Comparison of ENCODE assay signal across 8 cellular contexts in the genomic region with DNA sequence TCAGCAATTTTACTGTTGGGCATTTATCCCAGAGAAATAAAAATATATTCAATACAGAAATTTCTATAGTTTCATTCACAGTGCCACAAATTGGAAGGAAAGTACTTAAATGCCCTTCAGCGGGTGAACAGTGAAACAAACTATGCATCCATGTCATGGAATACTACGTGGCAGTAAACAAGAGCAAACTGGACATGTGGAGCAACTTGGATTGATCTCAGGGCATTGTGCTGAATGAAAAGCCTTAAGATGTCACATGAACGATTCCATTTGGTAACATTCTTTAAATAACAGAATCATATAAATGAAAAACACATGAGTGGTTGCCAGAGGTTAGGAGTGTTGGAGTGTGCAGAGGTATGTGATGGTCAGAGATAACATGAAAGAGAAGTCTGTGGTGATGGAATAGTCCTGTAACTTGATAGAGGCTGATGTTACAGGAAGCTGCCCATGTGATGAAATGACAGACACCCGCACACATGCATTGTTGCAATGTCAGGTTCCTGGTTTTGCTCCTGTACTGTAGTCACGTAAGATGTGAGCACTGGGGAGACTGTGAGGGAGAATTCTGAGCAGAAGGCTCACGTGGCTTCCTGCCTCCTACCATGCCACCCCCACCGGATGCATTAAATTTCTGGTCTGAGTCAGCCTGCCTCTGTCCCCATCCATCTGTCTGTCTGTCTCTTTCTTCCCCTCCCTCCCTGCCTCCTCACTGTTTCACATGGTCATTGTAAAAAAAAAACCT.
A peak's percentile ranks its signal among the peaks of the same experiment; 100 is the strongest.
DNase-seq lines count a peak whose midpoint lies in the region; ATAC-seq and TF ChIP-seq lines count a peak whose summit lies in the region.
"Not testable (repeated sequence)": the region's sequence is repeated elsewhere in the genome, so short reads cannot be mapped to it uniquely, and the experiment has no call there.

No MANE protein-coding gene starts in this region.

- H3K4me1 ChIP-seq in osteoblast (ENCODE audit: insufficient read depth, low read length) (peaks cover 11% of the 10 kb centered on the region), tibial artery (peaks cover 0 to 18% (median 3%) of the 10 kb centered on the region in 4 donors)

- H3K36me3 Mint-ChIP-seq in T-cell, result not testable (repeated sequence)

- intact Hi-C loops in tibial artery (cut with DNase I; ENCODE audit: low total_unique reads), result not testable (repeated sequence)

- not testable (repeated sequence) for H3K4me2 ChIP-seq in osteoblast (ENCODE audit: insufficient read depth, low read length)

- not testable (repeated sequence) for H3K9me3 ChIP-seq in osteoblast (ENCODE audit: low read depth, low read length); tibial artery

- not testable (repeated sequence) for H2AFZ ChIP-seq in osteoblast (ENCODE audit: low read length)

- H3K27ac ChIP-seq in osteoblast (ENCODE audit: low read depth, low read length), result peak overlapping the region; percentile 99
- H3K27ac ChIP-seq in tibial artery, result peak overlapping the region; percentile 52

- H3K9me3 Mint-ChIP-seq in T-cell, result not testable (repeated sequence)

- not testable (repeated sequence) for H3K36me3 ChIP-seq in osteoblast (ENCODE audit: insufficient read depth, low read length); tibial artery

- not testable (repeated sequence) for H4K20me1 ChIP-seq in osteoblast (ENCODE audit: insufficient read depth, low read length)

- peak; percentile 67 for DNase-seq in HS-27A (ENCODE audit: low read depth)
- peak in 29 of 34 experiments; percentile 1 to 50 (median 18) for DNase-seq in T-cell
- peak; percentile 10 for DNase-seq in activated gamma-delta T cell treated with Interleukin-2 at 50 U/mL for 16 hours
- DNase-seq in fibroblast of the conjunctiva (ENCODE audit: low read depth), result peak; percentile 33
- DNase-seq in osteoblast (ENCODE audit: insufficient read length, low spot score, missing footprints), result not testable (repeated sequence)
- DNase-seq in tibial artery, result peak in 1 of 2 donors; percentile 30

- not testable (repeated sequence) for H3K79me2 ChIP-seq in osteoblast (ENCODE audit: insufficient read depth, low read length)

- H3K4me3 Mint-ChIP-seq in T-cell, result peak overlapping the region; percentile 22 to 57 (median 55)

- CTCF ChIA-PET in T-cell (lab: Charles Lee), result not testable (repeated sequence)

- ATAC-seq in GM18519 (IDR thresholded peaks at IDR 0.05; ENCODE audit: low FRiP score, unreplicated experiment) (peak; percentile 89), HG02588 (IDR thresholded peaks at IDR 0.05; ENCODE audit: unreplicated experiment) (peak; percentile 95), T-cell (replicated peaks in 1 of 4) (peak; percentile 85 to 96 (median 92))

- peak overlapping the region; percentile 29 to 59 for H3K27ac Mint-ChIP-seq in T-cell

- H3K27me3 ChIP-seq in osteoblast (ENCODE audit: insufficient read depth, low read length); tibial artery: not testable (repeated sequence)

- POLR2A ChIA-PET in T-cell (lab: Charles Lee), result not testable (repeated sequence)

- TF ChIP-seq CTCF in osteoblast (IDR thresholded peaks at IDR 0.05; ENCODE audit: extremely low read depth, low read depth, low read length); tibial artery (IDR thresholded peaks at IDR 0.05): not testable (repeated sequence)

- H3K4me3 ChIP-seq in osteoblast (ENCODE audit: insufficient read depth, low read length); tibial artery: not testable (repeated sequence)

- H3K27me3 Mint-ChIP-seq in T-cell, result not testable (repeated sequence)

- H3K4me1 Mint-ChIP-seq in T-cell, result peaks cover 37 to 55% (median 51%) of the 10 kb centered on the region in 3 donors
